Comparison of ENCODE assay signal across 18 cellular contexts in the genomic region with DNA sequence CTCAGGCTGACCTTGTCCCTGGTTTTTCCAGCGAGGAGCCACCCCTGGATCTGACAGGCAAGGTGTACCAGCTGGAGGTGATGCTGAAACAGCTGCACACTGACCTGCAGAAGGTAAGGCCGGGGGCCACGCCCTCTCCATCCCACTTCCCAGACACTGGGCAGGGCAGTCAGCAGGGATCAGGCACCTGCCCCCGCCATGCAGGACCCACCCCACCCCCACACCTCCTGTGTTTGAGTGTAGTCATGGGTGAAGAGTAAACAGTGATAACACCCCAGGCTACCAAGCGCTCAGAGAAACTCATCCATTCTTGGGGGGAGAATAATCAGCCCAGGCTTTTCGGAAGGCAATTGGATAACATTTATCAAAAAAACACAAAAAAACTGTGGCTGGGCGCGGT. TPM values are rescaled to one million over a fixed set of nuclear protein-coding genes. Genes with fewer than 3 reads are reported as not detected.
DNase-seq lines count a peak whose midpoint lies in the region; ATAC-seq and TF ChIP-seq lines count a peak whose summit lies in the region.
"Had no signal": no experiment of that assay in that cellular context is flagged by ENCODE, and none has a peak within 500 bp of the region (broad histone marks: within the 10 kb centered on the region; RNA-seq: fewer than 3 reads in every experiment).

No MANE protein-coding gene starts in this region.

- no TSS peak for BruUV-seq in Calu3 (replicated peaks; lab: Mats Ljungman, UMichigan)

- no peaks in the 10 kb centered on the region for H3K4me1 Mint-ChIP-seq in Calu3 (ENCODE audit: low read depth, unreplicated experiment)
- H3K4me1 Mint-ChIP-seq: CD8-positive, alpha-beta memory T cell had no signal

- peaks cover 39% of the 10 kb centered on the region for H3K36me3 Mint-ChIP-seq in Calu3 (ENCODE audit: insufficient read depth, unreplicated experiment)

- no peak overlapping the region for H3K27ac Mint-ChIP-seq in Calu3 (ENCODE audit: unreplicated experiment)
- H3K27ac Mint-ChIP-seq: CD8-positive, alpha-beta memory T cell; GM23338 had no signal

- CTCF ChIA-PET in Calu3 (lab: Charles Lee) = no interaction called here

- no peaks in the 10 kb centered on the region for H3K27me3 Mint-ChIP-seq in Calu3 (ENCODE audit: unreplicated experiment)

- no peaks in the 10 kb centered on the region for H3K9me3 Mint-ChIP-seq in Calu3 (ENCODE audit: low read depth, unreplicated experiment)
- H3K9me3 Mint-ChIP-seq: activated T-cell treated with anti-CD3 and anti-CD28 coated beads, Interleukin-2, amount 50 U/mL, for 4 hours; CD8-positive, alpha-beta memory T cell; GM23338 had no signal

- H3K4me3 Mint-ChIP-seq in Calu3 (ENCODE audit: low read depth, unreplicated experiment) = no peak overlapping the region
- H3K4me3 Mint-ChIP-seq: activated T-cell treated with anti-CD3 and anti-CD28 coated beads, Interleukin-2, amount 50 U/mL, for 4 hours; CD8-positive, alpha-beta memory T cell; GM23338 had no signal

- intact Hi-C loops in left colon (cut with DNase I, micrococcal nuclease) (no loop called here), Calu3 (cut with micrococcal nuclease; ENCODE audit: unreplicated experiment) (no loop called here)

- DNase-seq in DMS153 treated with DMSO at 0.1 percent for 48 hours (lab: John Stamatoyannopoulos, UW; ENCODE audit: unreplicated experiment) (peak; percentile 63), M059J (ENCODE audit: low read depth) (peak; percentile 37), NCI-H526 (lab: John Stamatoyannopoulos, UW) (peak; percentile 40 to 89), left colon (no peak), medulla oblongata (ENCODE audit: extremely low spot score) (no peak), Calu3 (no peak), activated gamma-delta T cell (lab: John Stamatoyannopoulos, UW) (no peak)
- DNase-seq: activated naive CD4-positive, alpha-beta T cell treated with Interleukin-2 at 50 U/mL for 16 hours; activated T-cell treated with anti-CD3 and anti-CD28 coated beads, Interleukin-2, amount 50 U/mL, for 4 hours; amniotic stem cell; CD8-positive, alpha-beta memory T cell; NCI-H1048; NCI-H82; PC-9; SIG-M5; stimulated activated naive CD4-positive, alpha-beta T cell had no signal

- TF ChIP-seq CTCF in Calu3 (IDR thresholded peaks at IDR 0.05; ENCODE audit: unreplicated experiment) = no peak

- ATAC-seq in left colon = peak; percentile 28
- ATAC-seq: activated T-cell treated with anti-CD3 and anti-CD28 coated beads, Interleukin-2, amount 50 U/mL, for 4 hours; GM23338 had no signal

RNA-seq across cellular contexts. Expression of a gene that starts 19.9 kb away (rescaled TPM):
- 8.3 and 18.3 TPM in 2 replicates for total RNA-seq in M059J (2014; rRNA removed; shearing (Covaris generic))
- total RNA-seq in left colon (not detected), Calu3 (2022) (1.0 and 1.5 TPM in 2 replicates)

RNA-seq across cellular contexts. Expression of a gene that starts 52.1 kb away (rescaled TPM):
- total RNA-seq in M059J (2014; rRNA removed; shearing (Covaris generic)) = not detected in 2 replicates
- total RNA-seq in left colon (10 to 100 TPM in 1 of 2 donors, 1 to 10 TPM in 1; 7.1 to 38.3 TPM), Calu3 (2022) (0.88 and 2.4 TPM in 2 replicates)
- total RNA-seq: LHCN-M2, PC-9 had no signal

Comparison
In these comparisons a context has a peak if more than half of its experiments do, and no peak if none do; other contexts are left out.
1. DNase-seq: peak in DMS153 treated with DMSO at 0.1 percent for 48 hours (single experiment), M059J (single experiment) and NCI-H526 (2 of 2); none in left colon (0 of 2), medulla oblongata (single experiment), Calu3 (single experiment) and activated gamma-delta T cell (single experiment).